In genomic region chr5:180020176-180020575, GRCh38 we compare ENCODE assay signal across 20 cellular contexts. TPM values are rescaled to one million over a fixed set of nuclear protein-coding genes. Genes with fewer than 3 reads are reported as not detected.
DNase-seq lines count a peak whose midpoint lies in the region; ATAC-seq and TF ChIP-seq lines count a peak whose summit lies in the region.
"Had no signal": no experiment of that assay in that cellular context is flagged by ENCODE, and none has a peak within 500 bp of the region (broad histone marks: within the 10 kb centered on the region; RNA-seq: fewer than 3 reads in every experiment).

No MANE protein-coding gene starts in this region.

- H3K27me3 ChIP-seq in trophoblast cell (ENCODE audit: insufficient read depth, low read length) (no peaks in the 10 kb centered on the region), MG63 (no peaks in the 10 kb centered on the region)

- TF ChIP-seq CTCF in HFFc6 (IDR thresholded peaks at IDR 0.05) = no peak
- TF ChIP-seq CTCF in natural killer cell (IDR thresholded peaks at IDR 0.05) = no peak
- TF ChIP-seq CTCF in GM10248 (IDR thresholded peaks at IDR 0.05; ENCODE audit: control extremely low read depth, extremely low read depth, low read depth, missing control alignments) = no peak

- no peaks in the 10 kb centered on the region for H3K79me1 ChIP-seq in trophoblast cell (ENCODE audit: low read length)

- no peak overlapping the region for H3K4ac ChIP-seq in trophoblast cell (ENCODE audit: low read depth, low read length)

- no peak overlapping the region for H2BK5ac ChIP-seq in trophoblast cell (ENCODE audit: low read depth, low read length, poor library complexity)

- intact Hi-C loops in natural killer cell (cut with micrococcal nuclease) = no loop called here

- peak; percentile 62 for ATAC-seq in effector memory CD8-positive, alpha-beta T cell (replicated peaks)
- ATAC-seq in natural killer cell = peak; percentile 74 to 99 (median 94)
- ATAC-seq: GM23338, PC-3 had no signal

- H3K14ac ChIP-seq in trophoblast cell (ENCODE audit: low read length) = no peak overlapping the region

- H3K4me3 ChIP-seq in trophoblast cell (ENCODE audit: low read depth, low read length) (peak overlapping the region; percentile 23), MG63 (no peak overlapping the region)
- H3K4me3 ChIP-seq: GM23338, SJSA1 had no signal

- DNase-seq in HFFc6 = no peak
- DNase-seq in effector memory CD8-positive, alpha-beta T cell = no peak
- peak; percentile 34 for DNase-seq in natural killer cell
- no peak for DNase-seq in trophoblast cell
- DNase-seq in MG63 = no peak
- DNase-seq in NCI-H1048 (lab: John Stamatoyannopoulos, UW) = no peak
- DNase-seq in GM10248 (ENCODE audit: extremely low spot score) = no peak
- DNase-seq: H9; KG1; NCI-H1105; NCI-H1436 treated with DMSO at 0.1 percent for 48 hours; NCI-H1930; NCI-H2107; NCI-H524; NCI-H82; NK-92 treated with Interleukin-12 subunit alpha and Interleukin-12 subunit beta, amount 100 ng/mL, for 24 hours; PC-3; Right ventricle myocardium superior had no signal

- H4K8ac ChIP-seq in trophoblast cell (ENCODE audit: low read depth, low read length) = no peak overlapping the region

- peaks cover 18% of the 10 kb centered on the region; the same call in 1 of the 2 replicates for H3K9me3 Mint-ChIP-seq in HFFc6
- H3K9me3 Mint-ChIP-seq in effector memory CD8-positive, alpha-beta T cell = no peaks in the 10 kb centered on the region
- H3K9me3 Mint-ChIP-seq in natural killer cell = no peaks in the 10 kb centered on the region

- no peak overlapping the region for H2BK120ac ChIP-seq in trophoblast cell (ENCODE audit: insufficient read depth, low read length, poor library complexity)

- no peak overlapping the region for H3K27ac ChIP-seq in trophoblast cell (ENCODE audit: low read depth, low read length)
- H3K27ac ChIP-seq: SJSA1 had no signal

- POLR2A ChIA-PET in GM10248 (lab: Yijun Ruan, JAX) = no interaction called here

- H3K4me1 Mint-ChIP-seq in HFFc6 (ENCODE audit: low read depth) = no peaks in the 10 kb centered on the region
- H3K4me1 Mint-ChIP-seq in effector memory CD8-positive, alpha-beta T cell (ENCODE audit: low read depth in 2 of 2) = peaks cover 3% of the 10 kb centered on the region in 2 donors
- peaks cover 21 to 25% of the 10 kb centered on the region in 2 donors for H3K4me1 Mint-ChIP-seq in natural killer cell
- H3K4me1 Mint-ChIP-seq: GM23338, H9 had no signal

- H3K9me3 ChIP-seq in trophoblast cell (ENCODE audit: insufficient read depth, low read depth, low read length) = peaks cover 3% of the 10 kb centered on the region
- H3K9me3 ChIP-seq in MG63 = no peaks in the 10 kb centered on the region; the same call in 1 of the 2 replicates
- H3K9me3 ChIP-seq: SJSA1 had no signal

- H3K36me3 Mint-ChIP-seq in HFFc6 (ENCODE audit: low read depth) (0 out of 2 replicates have a peak, but pooled peaks cover 5% of the 10 kb centered on the region), natural killer cell (no peaks in the 10 kb centered on the region)
- H3K36me3 Mint-ChIP-seq in effector memory CD8-positive, alpha-beta T cell (ENCODE audit: insufficient read depth) = peaks cover 6% of the 10 kb centered on the region

- no peaks in the 10 kb centered on the region for H3K79me2 ChIP-seq in trophoblast cell (ENCODE audit: control insufficient read depth, insufficient read depth, low read length, poor library complexity)

- H3K9ac ChIP-seq in trophoblast cell (ENCODE audit: low read length) = no peak overlapping the region

- H3K4me2 ChIP-seq in trophoblast cell (ENCODE audit: low read length) = no peak overlapping the region
- H3K4me2 ChIP-seq: GM23338 had no signal

- no CpG with 5 or more reads among the region's 15 CpGs for WGBS in trophoblast cell (ENCODE audit: extremely low coverage, insufficient coverage, insufficient read length)

- H3K27ac Mint-ChIP-seq in HFFc6 (no peak overlapping the region), natural killer cell (peak overlapping the region; percentile 59 to 70)
- H3K27ac Mint-ChIP-seq in effector memory CD8-positive, alpha-beta T cell = no peak overlapping the region
- H3K27ac Mint-ChIP-seq: GM23338 had no signal

- H3K27me3 Mint-ChIP-seq in HFFc6 (ENCODE audit: insufficient read depth) (peaks cover 3% of the 10 kb centered on the region), natural killer cell (ENCODE audit: low read depth in 2 of 2) (no peaks in the 10 kb centered on the region)
- no peaks in the 10 kb centered on the region for H3K27me3 Mint-ChIP-seq in effector memory CD8-positive, alpha-beta T cell

- no peak overlapping the region for H3K23ac ChIP-seq in trophoblast cell (ENCODE audit: low read length)

- H3K36me3 ChIP-seq in trophoblast cell (ENCODE audit: control insufficient read depth in 1 of 2, insufficient read depth in 2 of 2, low read length in 2 of 2) = no peaks in the 10 kb centered on the region
- 0 out of 2 replicates have a peak, but pooled peaks cover 4% of the 10 kb centered on the region for H3K36me3 ChIP-seq in MG63
- H3K36me3 ChIP-seq: SJSA1 had no signal

- H4K12ac ChIP-seq in trophoblast cell (ENCODE audit: low read depth, low read length) = no peak overlapping the region

- H2BK12ac ChIP-seq in trophoblast cell (ENCODE audit: low read length) = no peak overlapping the region

- no peak overlapping the region for H3K18ac ChIP-seq in trophoblast cell (ENCODE audit: low read length)

- CTCF ChIA-PET in GM10248 (lab: Yijun Ruan, JAX) = no interaction called here

- H3K4me3 Mint-ChIP-seq in HFFc6 (peak overlapping the region; percentile 67; the same call in 1 of the 2 replicates), natural killer cell (peak overlapping the region; percentile 72)
- H3K4me3 Mint-ChIP-seq in effector memory CD8-positive, alpha-beta T cell = no peak overlapping the region
- H3K4me3 Mint-ChIP-seq: GM23338, H9 had no signal

- H2AK5ac ChIP-seq in trophoblast cell (ENCODE audit: low read length) = no peak overlapping the region

- H2AFZ ChIP-seq in trophoblast cell (ENCODE audit: insufficient read depth, low read length, poor library complexity) = no peak overlapping the region
- H2AFZ ChIP-seq: GM23338 had no signal

- no peaks in the 10 kb centered on the region for H3K4me1 ChIP-seq in trophoblast cell (ENCODE audit: control insufficient read depth in 1 of 2, insufficient read depth in 2 of 2, low read length in 2 of 2)
- H3K4me1 ChIP-seq: SJSA1 had no signal

- no peak overlapping the region for H4K91ac ChIP-seq in trophoblast cell (ENCODE audit: low read depth, low read length)

RNA-seq across cellular contexts. Expression of gene RNF130, which starts 51.4 kb away (rescaled TPM):
- 1 to 10 TPM in 2 of 6 experiments, under 1 TPM in 4; 0.37 to 7.5 (median 0.93) TPM for total RNA-seq in HFFc6 (2021; fragmentation: NEBNext Ultra II Directional; extraction: Animal tissue kit (Norgen Biotek cat#: 25700))
- total RNA-seq in natural killer cell = 10 to 100 TPM; 24.4 to 35.0 (median 25.5) TPM
- 20.1 and 20.9 TPM in 2 replicates for polyA plus RNA-seq in trophoblast cell (2013)
- 92.1 and 92.7 TPM in 2 replicates for total RNA-seq in MG63 (2014; rRNA removed; shearing (Covaris generic); ENCODE audit: low replicate concordance)

Comparison
In these comparisons a context has a peak if more than half of its experiments do, and no peak if none do; other contexts are left out.
1. H3K27ac Mint-ChIP-seq: peak in natural killer cell (2 of 2); none in HFFc6 (single experiment) and effector memory CD8-positive, alpha-beta T cell (0 of 2).
2. H3K4me3 Mint-ChIP-seq: peak in HFFc6 (single experiment) and natural killer cell (single experiment); none in effector memory CD8-positive, alpha-beta T cell (0 of 2).